ENCODE assay signal across 24 cellular contexts in the genomic region with DNA sequence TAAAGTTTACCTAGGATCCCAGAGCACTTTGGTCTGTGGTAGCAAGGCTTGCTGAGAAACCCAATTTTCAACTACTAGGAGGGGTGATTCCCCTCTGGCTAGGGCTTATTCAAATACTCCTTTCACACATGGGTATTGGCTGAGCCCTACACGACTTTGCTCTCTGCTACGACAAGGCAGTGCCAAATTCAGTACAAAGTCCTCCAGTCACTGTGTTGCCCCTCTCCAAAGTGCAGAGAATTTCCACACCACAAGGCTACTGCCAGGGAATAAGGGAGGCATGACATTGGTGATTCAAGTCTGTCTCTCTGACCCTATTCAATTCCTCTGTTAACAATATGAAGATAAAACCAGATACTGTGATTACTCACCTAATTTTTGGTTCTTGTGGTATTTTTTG. TPM values are rescaled to one million over a fixed set of nuclear protein-coding genes. Genes with fewer than 3 reads are reported as not detected.
DNase-seq lines count a peak whose midpoint lies in the region; ATAC-seq, FAIRE-seq and TF ChIP-seq lines count a peak whose summit lies in the region.
"Had no signal": no experiment of that assay in that cellular context is flagged by ENCODE, and none has a peak within 500 bp of the region (broad histone marks: within the 10 kb centered on the region; RNA-seq: fewer than 3 reads in every experiment).

No MANE protein-coding gene starts in this region.

- H3K79me2 ChIP-seq in HepG2 (ENCODE audit: insufficient read depth, low read length) (no peaks in the 10 kb centered on the region), H1 (ENCODE audit: control insufficient read depth in 1 of 2, insufficient read depth in 2 of 2, low read length in 2 of 2) (no peaks in the 10 kb centered on the region), mesendoderm (ENCODE audit: control insufficient read depth, insufficient read depth, low read length) (no peaks in the 10 kb centered on the region)

- no peaks in the 10 kb centered on the region for H3K4me1 Mint-ChIP-seq in activated T-helper 1 cell treated with anti-CD3 and anti-CD28 coated beads, Interleukin-12 subunit alpha, Interleukin-12 subunit beta, Interleukin-2, Interleukin-4 antibody, amounts not matched to agents 30 ng/mL and 10 ng/mL and 1 ng/mL, durations not matched to agents 14 hours and 24 hours and 36 hours (ENCODE audit: low read depth)
- no peaks in the 10 kb centered on the region for H3K4me1 Mint-ChIP-seq in activated CD4-positive, alpha-beta memory T cell treated with anti-CD3 and anti-CD28 coated beads, Interleukin-2, amount 10 ng/mL, durations not matched to agents 7 days and 5 days
- H3K4me1 Mint-ChIP-seq: CD14-positive monocyte; CD4-positive, alpha-beta memory T cell; CD4-positive, CD25-positive, alpha-beta regulatory T cell had no signal

- H2BK12ac ChIP-seq in H1 (ENCODE audit: low read depth, low read length): no peak overlapping the region

- no peak overlapping the region for H3K27ac Mint-ChIP-seq in activated T-helper 1 cell treated with anti-CD3 and anti-CD28 coated beads, Interleukin-12 subunit alpha, Interleukin-12 subunit beta, Interleukin-2, Interleukin-4 antibody, amounts not matched to agents 30 ng/mL and 10 ng/mL and 1 ng/mL, durations not matched to agents 14 hours and 24 hours and 36 hours
- H3K27ac Mint-ChIP-seq in activated CD4-positive, alpha-beta memory T cell treated with anti-CD3 and anti-CD28 coated beads, Interleukin-2, amount 10 ng/mL, durations not matched to agents 7 days and 5 days: no peak overlapping the region
- H3K27ac Mint-ChIP-seq: CD4-positive, alpha-beta memory T cell; CD4-positive, CD25-positive, alpha-beta regulatory T cell had no signal

- no peak overlapping the region for H3K4me3 ChIP-seq in liver (ENCODE audit: low read depth in 1 of 3, low read length in 3 of 3)
- no peak overlapping the region for H3K4me3 ChIP-seq in HepG2 (replicated peaks in 1 of 3; ENCODE audit: insufficient read depth in 1 of 3, low read depth in 2 of 3, low read length in 3 of 3)
- H3K4me3 ChIP-seq in H1 (ENCODE audit: extremely low read depth in 1 of 4, insufficient read depth in 2 of 4, low read depth in 3 of 4, low read length in 4 of 4): no peak overlapping the region
- no peak overlapping the region for H3K4me3 ChIP-seq in mesendoderm (ENCODE audit: low read length)
- H3K4me3 ChIP-seq: A549, BLaER1 had no signal

- H4K5ac ChIP-seq in H1 (ENCODE audit: insufficient read length, low read depth, low read length): no peak overlapping the region
- peak overlapping the region; percentile 6 for H4K5ac ChIP-seq in mesendoderm (ENCODE audit: low read length)

- FAIRE-seq in HepG2 (lab: Jason Lieb, UNC) (no peak), H1 (lab: Jason Lieb, UNC) (no peak)
- FAIRE-seq: A549, G401.6, GM12891, GM19239 had no signal

- no peak overlapping the region for H3K4me3 Mint-ChIP-seq in activated T-helper 1 cell treated with anti-CD3 and anti-CD28 coated beads, Interleukin-12 subunit alpha, Interleukin-12 subunit beta, Interleukin-2, Interleukin-4 antibody, amounts not matched to agents 30 ng/mL and 10 ng/mL and 1 ng/mL, durations not matched to agents 14 hours and 24 hours and 36 hours
- no peak overlapping the region for H3K4me3 Mint-ChIP-seq in activated CD4-positive, alpha-beta memory T cell treated with anti-CD3 and anti-CD28 coated beads, Interleukin-2, amount 10 ng/mL, durations not matched to agents 7 days and 5 days
- H3K4me3 Mint-ChIP-seq: CD14-positive monocyte; CD4-positive, alpha-beta memory T cell had no signal

- CTCF ChIA-PET in HepG2 (lab: Yijun Ruan, JAX; ENCODE audit: low intra/inter-chr PET ratio, low total read pairs) (no interaction called here), H1 (lab: Charles Lee; ENCODE audit: partially characterized antibody) (interaction anchor here (1.2 kb wide), 1 partner anchor 642 kb away, joined by 4 read pairs; no protein-coding TSS in a partner anchor)
- CTCF ChIA-PET in activated CD4-positive, alpha-beta memory T cell treated with anti-CD3 and anti-CD28 coated beads, Interleukin-2, amount 10 ng/mL, durations not matched to agents 7 days and 5 days (lab: Charles Lee): no interaction called here

- H2BK5ac ChIP-seq in H1 (ENCODE audit: low read depth, low read length) (no peak overlapping the region), mesendoderm (ENCODE audit: low read length) (no peak overlapping the region)

- no peak overlapping the region for H2AFZ ChIP-seq in HepG2 (ENCODE audit: low read length)
- no peak overlapping the region for H2AFZ ChIP-seq in H1 (ENCODE audit: low read length)

- POLR2A ChIA-PET in HepG2 (lab: Yijun Ruan, JAX) (no interaction called here), H1 (lab: Charles Lee; ENCODE audit: partially characterized antibody) (no interaction called here)
- POLR2A ChIA-PET in activated CD4-positive, alpha-beta memory T cell treated with anti-CD3 and anti-CD28 coated beads, Interleukin-2, amount 10 ng/mL, durations not matched to agents 7 days and 5 days (lab: Charles Lee): no interaction called here

- no peaks in the 10 kb centered on the region for H3K27me3 ChIP-seq in liver (ENCODE audit: control insufficient read depth in 4 of 4, insufficient read depth in 4 of 4, low read length in 3 of 4)
- H3K27me3 ChIP-seq in HepG2 (ENCODE audit: control insufficient read depth in 1 of 2, insufficient read depth in 2 of 2, low read length in 2 of 2): no peaks in the 10 kb centered on the region
- H3K27me3 ChIP-seq in H1 (replicated peaks in 1 of 4; ENCODE audit: control insufficient read depth in 3 of 4, extremely low read depth in 1 of 4, insufficient read depth in 3 of 4, low read length in 3 of 4): no peaks in the 10 kb centered on the region
- no peaks in the 10 kb centered on the region for H3K27me3 ChIP-seq in mesendoderm (ENCODE audit: insufficient read depth, low read length, poor library complexity)
- H3K27me3 ChIP-seq: BE2C, BLaER1 had no signal

- H3K27ac ChIP-seq in liver (ENCODE audit: low read depth in 1 of 2, low read length in 2 of 2) (peak overlapping the region; percentile 16 to 54), HepG2 (ENCODE audit: extremely low read length, insufficient read depth, low read length) (no peak overlapping the region), H1 (ENCODE audit: low read depth, low read length) (no peak overlapping the region), mesendoderm (ENCODE audit: low read depth, low read length) (no peak overlapping the region)
- H3K27ac ChIP-seq: 22Rv1, A549, BLaER1 had no signal

- H2BK120ac ChIP-seq in H1 (replicated peaks; ENCODE audit: low read depth, low read length): no peak overlapping the region
- H2BK120ac ChIP-seq in mesendoderm (ENCODE audit: low read depth, low read length): no peak overlapping the region

- no peak for DNase-seq in HepG2 (ENCODE audit: low spot score)
- no peak for DNase-seq in H1 (ENCODE audit: low read depth in 1 of 2, low spot score in 2 of 2)
- DNase-seq in left lobe of liver (ENCODE audit: low spot score): peak; percentile 90
- DNase-seq in mesendoderm: no peak
- no peak for DNase-seq in activated T-helper 1 cell treated with anti-CD3 and anti-CD28 coated beads, Interleukin-12 subunit alpha, Interleukin-12 subunit beta, Interleukin-2, Interleukin-4 antibody, amounts not matched to agents 30 ng/mL and 10 ng/mL and 1 ng/mL, durations not matched to agents 14 hours and 24 hours and 36 hours (ENCODE audit: low spot score)
- no peak for DNase-seq in activated CD4-positive, alpha-beta memory T cell treated with anti-CD3 and anti-CD28 coated beads, Interleukin-2, amount 10 ng/mL, durations not matched to agents 7 days and 5 days
- no peak for DNase-seq in RPMI8226
- DNase-seq: BE2C; C1 segment of cervical spinal cord; Caco-2; Calu3; CD4-positive, alpha-beta memory T cell; CD4-positive, CD25-positive, alpha-beta regulatory T cell; DMS79 treated with DMSO at 0.1 percent for 48 hours; GF-D8 had no signal

- peaks cover 3% of the 10 kb centered on the region for H3K9me3 Mint-ChIP-seq in activated T-helper 1 cell treated with anti-CD3 and anti-CD28 coated beads, Interleukin-12 subunit alpha, Interleukin-12 subunit beta, Interleukin-2, Interleukin-4 antibody, amounts not matched to agents 30 ng/mL and 10 ng/mL and 1 ng/mL, durations not matched to agents 14 hours and 24 hours and 36 hours
- peaks cover 7% of the 10 kb centered on the region for H3K9me3 Mint-ChIP-seq in activated CD4-positive, alpha-beta memory T cell treated with anti-CD3 and anti-CD28 coated beads, Interleukin-2, amount 10 ng/mL, durations not matched to agents 7 days and 5 days

- H4K91ac ChIP-seq in H1 (replicated peaks; ENCODE audit: insufficient read length, low read length): no peak overlapping the region

- TF ChIP-seq CTCF in liver (IDR thresholded peaks at IDR 0.05; ENCODE audit: low read depth, low read length, missing input control): no peak
- TF ChIP-seq CTCF in HepG2 (CRISPR knock-in tag; IDR thresholded peaks at IDR 0.05): no peak
- no peak for TF ChIP-seq CTCF in H1 (IDR thresholded peaks at IDR 0.05; ENCODE audit: control extremely low read depth in 1 of 3, insufficient read depth in 1 of 3, low read depth in 1 of 3, low read length in 3 of 3)

- H4K20me1 ChIP-seq in HepG2 (ENCODE audit: insufficient read depth, low read length): no peaks in the 10 kb centered on the region
- no peaks in the 10 kb centered on the region for H4K20me1 ChIP-seq in H1 (replicated peaks in 1 of 2; ENCODE audit: control insufficient read depth in 1 of 2, insufficient read depth in 2 of 2, low read length in 2 of 2)
- H4K20me1 ChIP-seq: BLaER1 had no signal

- TF ChIP-seq POLR2A in HepG2 (IDR thresholded peaks at IDR 0.05; ENCODE audit: insufficient read depth in 1 of 2, low read depth in 2 of 2, low read length in 2 of 2) (no peak), H1 (IDR thresholded peaks at IDR 0.05; ENCODE audit: control extremely low read depth in 1 of 2, low read depth in 2 of 2, low read length in 2 of 2) (no peak)

- in situ Hi-C loops in HepG2 (cut with HindIII; ENCODE audit: extremely low pct_ligation_motif_present, low pct_unique_long_range_greater_than_20kb): no loop called here

- TF ChIP-seq RAD21 in liver (IDR thresholded peaks at IDR 0.05): peak; percentile 43 to 51
- TF ChIP-seq RAD21 in HepG2 (CRISPR knock-in tag; IDR thresholded peaks at IDR 0.05): no peak
- TF ChIP-seq RAD21 in H1 (IDR thresholded peaks at IDR 0.05 in 1 of 2, conservative IDR thresholded peaks at IDR 0.05 in 1 of 2; ENCODE audit: low read depth in 2 of 2, low read length in 2 of 2): no peak

- H3K4me2 ChIP-seq in HepG2 (ENCODE audit: low read depth, low read length): no peak overlapping the region
- no peak overlapping the region for H3K4me2 ChIP-seq in H1 (ENCODE audit: insufficient read depth in 1 of 2, low read depth in 2 of 2, low read length in 2 of 2)
- no peak overlapping the region for H3K4me2 ChIP-seq in mesendoderm (ENCODE audit: low read length)
- H3K4me2 ChIP-seq: A549, BLaER1 had no signal

- H3K4me1 ChIP-seq in liver (ENCODE audit: control insufficient read depth in 4 of 4, insufficient read depth in 4 of 4, low read length in 3 of 4) (peaks cover 5 to 35% (median 20%) of the 10 kb centered on the region in 4 donors), HepG2 (ENCODE audit: insufficient read depth, low read length) (no peaks in the 10 kb centered on the region), H1 (replicated peaks in 1 of 4; ENCODE audit: control insufficient read depth in 3 of 4, insufficient read depth in 4 of 4, low read length in 3 of 4) (no peaks in the 10 kb centered on the region), mesendoderm (ENCODE audit: control insufficient read depth, low read depth, low read length) (peaks cover 2% of the 10 kb centered on the region)
- H3K4me1 ChIP-seq: A549, BE2C, BLaER1, Caco-2 had no signal

- H3K4ac ChIP-seq in H1 (replicated peaks; ENCODE audit: insufficient read length, low read depth, low read length) (peak overlapping the region; percentile 21), mesendoderm (ENCODE audit: low read depth, low read length) (no peak overlapping the region)

- H3K36me3 Mint-ChIP-seq in activated T-helper 1 cell treated with anti-CD3 and anti-CD28 coated beads, Interleukin-12 subunit alpha, Interleukin-12 subunit beta, Interleukin-2, Interleukin-4 antibody, amounts not matched to agents 30 ng/mL and 10 ng/mL and 1 ng/mL, durations not matched to agents 14 hours and 24 hours and 36 hours (ENCODE audit: low read depth): no peaks in the 10 kb centered on the region
- H3K36me3 Mint-ChIP-seq in activated CD4-positive, alpha-beta memory T cell treated with anti-CD3 and anti-CD28 coated beads, Interleukin-2, amount 10 ng/mL, durations not matched to agents 7 days and 5 days (ENCODE audit: low read depth): no peaks in the 10 kb centered on the region
- H3K36me3 Mint-ChIP-seq: CD14-positive monocyte; CD4-positive, alpha-beta memory T cell; CD4-positive, CD25-positive, alpha-beta regulatory T cell had no signal

- no peak overlapping the region for H3K14ac ChIP-seq in H1 (ENCODE audit: insufficient read length)

- no peaks in the 10 kb centered on the region for H3K9me3 ChIP-seq in liver (ENCODE audit: control insufficient read depth in 4 of 4, low read length in 3 of 4)
- H3K9me3 ChIP-seq in HepG2 (ENCODE audit: low read length): no peaks in the 10 kb centered on the region
- no peaks in the 10 kb centered on the region; a peak in 1 of 4 replicates for H3K9me3 ChIP-seq in H1 (ENCODE audit: insufficient read depth in 2 of 2, low read depth in 1 of 2, low read length in 1 of 2)
- H3K9me3 ChIP-seq: A549, BE2C, BLaER1, Caco-2 had no signal

- BruUV-seq in HepG2 (replicated peaks; lab: Mats Ljungman, UMichigan): no TSS peak

- no peaks in the 10 kb centered on the region for H3K36me3 ChIP-seq in liver (ENCODE audit: control insufficient read depth in 4 of 4, insufficient read depth in 3 of 4, low read depth in 1 of 4, low read length in 3 of 4)
- no peaks in the 10 kb centered on the region for H3K36me3 ChIP-seq in HepG2 (replicated peaks in 1 of 2; ENCODE audit: control insufficient read depth in 1 of 2, insufficient read depth in 2 of 2, low read length in 2 of 2)
- no peaks in the 10 kb centered on the region for H3K36me3 ChIP-seq in H1 (ENCODE audit: control insufficient read depth in 2 of 4, insufficient read depth in 4 of 4, low read length in 3 of 4)
- no peaks in the 10 kb centered on the region for H3K36me3 ChIP-seq in mesendoderm (ENCODE audit: control insufficient read depth, insufficient read depth, low read length)
- H3K36me3 ChIP-seq: BE2C, BLaER1 had no signal

- ATAC-seq in HepG2 (no peak), left lobe of liver (peak; percentile 92)
- ATAC-seq: A549 had no signal

- no peak overlapping the region for H3K18ac ChIP-seq in H1 (ENCODE audit: extremely low read depth, low read length)
- H3K18ac ChIP-seq in mesendoderm (ENCODE audit: low read length): no peak overlapping the region

- H3K9ac ChIP-seq in liver (ENCODE audit: low read depth in 1 of 2, low read length in 2 of 2) (no peak overlapping the region), HepG2 (ENCODE audit: insufficient read depth, low read depth, low read length) (no peak overlapping the region), H1 (replicated peaks in 1 of 4; ENCODE audit: extremely low read depth in 1 of 4, low read depth in 3 of 4, low read length in 3 of 4) (no peak overlapping the region), mesendoderm (ENCODE audit: low read length) (no peak overlapping the region)
- H3K9ac ChIP-seq: BLaER1 had no signal

- H2BK20ac ChIP-seq in H1 (ENCODE audit: low read length): no peak overlapping the region

- H2BK15ac ChIP-seq in H1 (ENCODE audit: low read length) (no peak overlapping the region), mesendoderm (replicated peaks; ENCODE audit: low read depth) (no peak overlapping the region)

- H3K79me1 ChIP-seq in H1 (ENCODE audit: low read depth, low read length) (no peaks in the 10 kb centered on the region), mesendoderm (ENCODE audit: low read length) (no peaks in the 10 kb centered on the region)

- WGBS in liver: 29% methylated on average over 2 of the region's 2 CpGs
- 0% methylated on average over 2 of the region's 2 CpGs for WGBS in HepG2 (ENCODE audit: low lambda C conversion rate)
- 83% methylated on average over 2 of the region's 2 CpGs; no CpG with 5 or more reads in 1 of the 2 experiments for WGBS in H1 (ENCODE audit: extremely low coverage in 1 of 2, insufficient coverage in 1 of 2, insufficient read length in 1 of 2, insufficient replicate concordance in 2 of 2, low coverage in 1 of 2, low lambda C conversion rate in 2 of 2, missing lambda C conversion rate in 1 of 2), 2 experiments
- no CpG with 5 or more reads among the region's 2 CpGs for WGBS in mesendoderm (ENCODE audit: extremely low coverage, insufficient coverage, low lambda C conversion rate)

- TF ChIP-seq EP300 in HepG2 (IDR thresholded peaks at IDR 0.05; ENCODE audit: low read depth in 2 of 2, low read length in 2 of 2) (no peak), HepG2 (CRISPR knock-in tag; IDR thresholded peaks at IDR 0.05; ENCODE audit: borderline replicate concordance) (no peak), H1 (IDR thresholded peaks at IDR 0.05; ENCODE audit: borderline replicate concordance in 1 of 2, low read depth in 2 of 2, low read length in 2 of 2) (no peak)

- H3K27me3 Mint-ChIP-seq in activated T-helper 1 cell treated with anti-CD3 and anti-CD28 coated beads, Interleukin-12 subunit alpha, Interleukin-12 subunit beta, Interleukin-2, Interleukin-4 antibody, amounts not matched to agents 30 ng/mL and 10 ng/mL and 1 ng/mL, durations not matched to agents 14 hours and 24 hours and 36 hours (ENCODE audit: insufficient read depth): no peaks in the 10 kb centered on the region
- H3K27me3 Mint-ChIP-seq in activated CD4-positive, alpha-beta memory T cell treated with anti-CD3 and anti-CD28 coated beads, Interleukin-2, amount 10 ng/mL, durations not matched to agents 7 days and 5 days: no peaks in the 10 kb centered on the region
- H3K27me3 Mint-ChIP-seq: CD4-positive, alpha-beta memory T cell; CD4-positive, CD25-positive, alpha-beta regulatory T cell had no signal

- intact Hi-C loops in HepG2 (cut with micrococcal nuclease; ENCODE audit: unreplicated experiment): no loop called here
- intact Hi-C loops in activated T-helper 1 cell treated with anti-CD3 and anti-CD28 coated beads, Interleukin-12 subunit alpha, Interleukin-12 subunit beta, Interleukin-2, Interleukin-4 antibody, amounts not matched to agents 30 ng/mL and 10 ng/mL and 1 ng/mL, durations not matched to agents 14 hours and 24 hours and 36 hours (cut with micrococcal nuclease): no loop called here

- H3K23ac ChIP-seq in H1 (ENCODE audit: insufficient read length) (no peak overlapping the region), mesendoderm (ENCODE audit: low read length) (no peak overlapping the region)

- H3K23me2 ChIP-seq in H1 (ENCODE audit: low read depth, low read length): no peaks in the 10 kb centered on the region; the same call in 1 of the 2 replicates

- H3K56ac ChIP-seq in H1 (replicated peaks; ENCODE audit: insufficient read length, low read depth, low read length) (no peak overlapping the region), mesendoderm (ENCODE audit: low read length) (no peak overlapping the region)

- H4K8ac ChIP-seq in H1 (ENCODE audit: extremely low read depth, insufficient read depth, low read length) (no peak overlapping the region), mesendoderm (ENCODE audit: low read depth, low read length) (no peak overlapping the region)

- H2AK5ac ChIP-seq in H1 (ENCODE audit: low read depth, low read length) (no peak overlapping the region), mesendoderm (ENCODE audit: low read length) (no peak overlapping the region)

RNA-seq across cellular contexts. Expression of gene SYT4, which starts 38.9 kb away (rescaled TPM):
- under 1 TPM in 1 of 2 donors, not detected in 1; 0.19 TPM for total RNA-seq in liver
- polyA plus RNA-seq in liver: not detected
- total RNA-seq in HepG2 (2016; rRNA removed; fragmentation: Illumina TruSeq; extraction: Trizol): not detected in 2 replicates
- not detected in 2 replicates for total RNA-seq in HepG2 (2016; cell fraction: cytosol; rRNA removed; fragmentation: Illumina TruSeq; extraction: Trizol; ENCODE audit: low read depth)
- not detected in 2 replicates for total RNA-seq in HepG2 (2016; cell fraction: insoluble cytoplasmic fraction; rRNA removed; fragmentation: Illumina TruSeq; extraction: Trizol)
- total RNA-seq in HepG2 (2016; cell fraction: membrane; rRNA removed; fragmentation: Illumina TruSeq; extraction: Trizol): not detected in 2 replicates
- not detected in 2 replicates for total RNA-seq in HepG2 (2016; cell fraction: nucleus; rRNA removed; fragmentation: Illumina TruSeq; extraction: Trizol)
- polyA plus RNA-seq in HepG2 (2011; rRNA removed): not detected in 2 replicates
- polyA plus RNA-seq in HepG2 (2011; cell fraction: cytosol; rRNA removed): not detected in 2 replicates
- polyA plus RNA-seq in HepG2 (2011; cell fraction: nucleus; rRNA removed): not detected in 2 replicates
- not detected in 2 replicates for polyA plus RNA-seq in HepG2 (2012)
- not detected in 2 replicates for polyA plus RNA-seq in HepG2 (2016; cell fraction: cytosol; fragmentation: Illumina TruSeq; extraction: Trizol; ENCODE audit: low read depth)
- polyA plus RNA-seq in HepG2 (2016; cell fraction: insoluble cytoplasmic fraction; fragmentation: Illumina TruSeq; extraction: Trizol; ENCODE audit: low read depth): not detected in 2 replicates
- polyA plus RNA-seq in HepG2 (2016; cell fraction: membrane; fragmentation: Illumina TruSeq; extraction: Trizol; ENCODE audit: low read depth): not detected in 2 replicates
- polyA plus RNA-seq in HepG2 (2016; cell fraction: nucleus; fragmentation: Illumina TruSeq; extraction: Trizol; ENCODE audit: insufficient read depth, low read depth): not detected in 2 replicates
- not detected in 2 replicates for polyA minus RNA-seq in HepG2 (2011; rRNA and poly(A)+ RNA removed; ENCODE audit: low replicate concordance)
- not detected in 2 replicates for polyA minus RNA-seq in HepG2 (2011; cell fraction: cytosol; rRNA and poly(A)+ RNA removed)
- polyA minus RNA-seq in HepG2 (2011; cell fraction: nucleus; rRNA and poly(A)+ RNA removed): not detected in 2 replicates
- 9.7 and 10.2 TPM in 2 replicates for total RNA-seq in H1 (2021; fragmentation: NEBNext Ultra II Directional; extraction: Animal tissue kit (Norgen Biotek cat#: 25700))
- 1.1 and 2.4 TPM in 2 replicates for polyA plus RNA-seq in H1 (2011; rRNA removed)
- polyA plus RNA-seq in H1 (2011; cell fraction: cytosol; rRNA removed): 2.0 TPM
- polyA plus RNA-seq in H1 (2011; cell fraction: nucleus; rRNA removed): 1.4 TPM
- 3.7 to 8.8 TPM (median 5.5 TPM) in 4 replicates for polyA plus RNA-seq in H1 (2012, experiment 1 of 2)
- 0.55 TPM for polyA plus RNA-seq in H1 (2012, experiment 2 of 2)
- polyA plus RNA-seq in H1 (2013, experiment 1 of 2): 17.8 TPM
- 20.4 TPM for polyA plus RNA-seq in H1 (2013, experiment 2 of 2)
- 3.5 and 5.5 TPM in 2 replicates for polyA minus RNA-seq in H1 (2011; rRNA and poly(A)+ RNA removed)
- 6.3 TPM for polyA minus RNA-seq in H1 (2011; cell fraction: cytosol; rRNA and poly(A)+ RNA removed)
- polyA minus RNA-seq in H1 (2011; cell fraction: nucleus; rRNA and poly(A)+ RNA removed): 12.5 TPM
- total RNA-seq in left lobe of liver: not detected
- polyA plus RNA-seq in mesendoderm (2013, experiment 1 of 2): 12.5 TPM
- 12.6 TPM for polyA plus RNA-seq in mesendoderm (2013, experiment 2 of 2)
- not detected in 2 replicates for total RNA-seq in activated T-helper 1 cell treated with anti-CD3 and anti-CD28 coated beads, Interleukin-12 subunit alpha, Interleukin-12 subunit beta, Interleukin-2, Interleukin-4 antibody, amounts not matched to agents 30 ng/mL and 10 ng/mL and 1 ng/mL, durations not matched to agents 14 hours and 24 hours and 36 hours
- under 1 TPM in 1 of 2 experiments, not detected in 1; 0.20 TPM for total RNA-seq in activated CD4-positive, alpha-beta memory T cell treated with anti-CD3 and anti-CD28 coated beads, Interleukin-2, amount 10 ng/mL, durations not matched to agents 7 days and 5 days
- total RNA-seq: A172; Caco-2; Calu3; CD4-positive, alpha-beta memory T cell had no signal
- polyA plus RNA-seq: A549; CD14-positive monocyte; CD4-positive, alpha-beta memory T cell had no signal

Comparison
In these comparisons a context has a peak if more than half of its experiments do, and no peak if none do; other contexts are left out.
1. H3K27ac ChIP-seq: peak in liver (2 of 2); none in HepG2 (single experiment), H1 (single experiment) and mesendoderm (single experiment).